Comparison of ENCODE assay signal across 22 cellular contexts in genomic region chr1:147246044-147246690, GRCh38. TPM values are rescaled to one million over a fixed set of nuclear protein-coding genes. Genes with fewer than 3 reads are reported as not detected.
A peak's percentile ranks its signal among the peaks of the same experiment; 100 is the strongest.
DNase-seq lines count a peak whose midpoint lies in the region; ATAC-seq and TF ChIP-seq lines count a peak whose summit lies in the region.
"Had no signal": no experiment of that assay in that cellular context is flagged by ENCODE, and none has a peak within 500 bp of the region (broad histone marks: within the 10 kb centered on the region; RNA-seq: fewer than 3 reads in every experiment).

No MANE protein-coding gene starts in this region.

- H3K9me3 Mint-ChIP-seq in activated T-cell treated with anti-CD3 and anti-CD28 coated beads, Interleukin-2, amount 50 U/mL, for 72 hours, result no peaks in the 10 kb centered on the region
- no peaks in the 10 kb centered on the region for H3K9me3 Mint-ChIP-seq in activated T-helper 17 cell treated with anti-CD3 and anti-CD28 coated beads, Interleukin-2, amount 50 U/mL, for 72 hours
- H3K9me3 Mint-ChIP-seq: activated naive CD4-positive, alpha-beta T cell treated with anti-CD3 and anti-CD28 coated beads, Interleukin-2, amount 50 U/mL, for 72 hours had no signal

- H3K9me3 ChIP-seq in esophagus squamous epithelium, result no peaks in the 10 kb centered on the region
- H3K9me3 ChIP-seq: lower lobe of right lung, sigmoid colon, uterus had no signal

- no peak for ATAC-seq in activated T-cell treated with anti-CD3 and anti-CD28 coated beads, Interleukin-2, amount 50 U/mL, for 72 hours (replicated peaks in 1 of 2)
- ATAC-seq in activated T-helper 17 cell treated with anti-CD3 and anti-CD28 coated beads, Interleukin-2, amount 50 U/mL, for 72 hours (replicated peaks), result peak; percentile 2
- no peak for ATAC-seq in GM21423 (IDR thresholded peaks at IDR 0.05; ENCODE audit: unreplicated experiment)
- ATAC-seq: activated naive CD4-positive, alpha-beta T cell treated with anti-CD3 and anti-CD28 coated beads, Interleukin-2, amount 50 U/mL, for 72 hours; lower lobe of right lung had no signal

- peak overlapping the region in 1 of 2 donors; percentile 33 for H3K4me3 Mint-ChIP-seq in activated T-cell treated with anti-CD3 and anti-CD28 coated beads, Interleukin-2, amount 50 U/mL, for 72 hours
- H3K4me3 Mint-ChIP-seq in activated T-helper 17 cell treated with anti-CD3 and anti-CD28 coated beads, Interleukin-2, amount 50 U/mL, for 72 hours, result peak overlapping the region; percentile 92

- H3K4me1 ChIP-seq in esophagus squamous epithelium, result peaks cover 0 to 30% (median 13%) of the 10 kb centered on the region in 3 donors
- H3K4me1 ChIP-seq: uterus had no signal

- WGBS in esophagus squamous epithelium, 2 donors, result 52 to 55% methylated on average over 2 of the region's 2 CpGs

- H3K27me3 ChIP-seq in esophagus squamous epithelium, result no peaks in the 10 kb centered on the region
- H3K27me3 ChIP-seq: BLaER1, sigmoid colon, uterus had no signal

- peaks cover 0 to 5% of the 10 kb centered on the region in 2 donors for H3K36me3 Mint-ChIP-seq in activated T-cell treated with anti-CD3 and anti-CD28 coated beads, Interleukin-2, amount 50 U/mL, for 72 hours (ENCODE audit: insufficient read depth in 2 of 2)
- peaks cover 15% of the 10 kb centered on the region for H3K36me3 Mint-ChIP-seq in activated T-helper 17 cell treated with anti-CD3 and anti-CD28 coated beads, Interleukin-2, amount 50 U/mL, for 72 hours (ENCODE audit: low read depth)

- no peak for TF ChIP-seq CTCF in NB4 (IDR thresholded peaks at IDR 0.05; ENCODE audit: low read depth, low read length)
- TF ChIP-seq CTCF in esophagus squamous epithelium (IDR thresholded peaks at IDR 0.05), result no peak

- intact Hi-C loops in esophagus squamous epithelium (cut with DNase I), result no loop called here

- no peaks in the 10 kb centered on the region for H3K36me3 ChIP-seq in esophagus squamous epithelium
- H3K36me3 ChIP-seq: lower lobe of right lung, sigmoid colon, uterus had no signal

- DNase-seq in activated T-cell treated with anti-CD3 and anti-CD28 coated beads, Interleukin-2, amount 50 U/mL, for 72 hours, result no peak
- DNase-seq in activated T-cell treated with anti-CD3 and anti-CD28 coated beads, Interleukin-2, amount 50 U/mL, for 1 hour, result no peak
- DNase-seq in NB4 (ENCODE audit: low read depth), result no peak
- DNase-seq in iris pigment epithelial cell (ENCODE audit: low read depth), result peak; percentile 18
- no peak for DNase-seq in esophagus squamous epithelium (lab: John Stamatoyannopoulos, UW)
- DNase-seq in NCI-H526 (lab: John Stamatoyannopoulos, UW), result no peak
- DNase-seq: activated CD4-positive, alpha-beta T cell treated with anti-CD3 and anti-CD28 coated beads, Interleukin-2, amount 50 U/mL, for 1 hour; cerebellar nuclear complex; kidney; lower lobe of right lung; NCI-H187 treated with DMSO at 0.1 percent for 48 hours; NCI-H82; PC-9; SHP77 treated with DMSO at 0.1 percent for 48 hours; sigmoid colon; stimulated activated CD8-positive, alpha-beta memory T cell treated with anti-CD3 and anti-CD28 coated beads, Interleukin-4, amount 100 ng/mL, for 48 hours; uterus had no signal

- H3K27me3 Mint-ChIP-seq in activated T-cell treated with anti-CD3 and anti-CD28 coated beads, Interleukin-2, amount 50 U/mL, for 72 hours (ENCODE audit: low read depth), result no peaks in the 10 kb centered on the region
- no peaks in the 10 kb centered on the region for H3K27me3 Mint-ChIP-seq in activated T-helper 17 cell treated with anti-CD3 and anti-CD28 coated beads, Interleukin-2, amount 50 U/mL, for 72 hours

- TF ChIP-seq POLR2A in NB4 (IDR thresholded peaks at IDR 0.05; ENCODE audit: extremely low read depth, insufficient read length) (no peak), esophagus squamous epithelium (IDR thresholded peaks at IDR 0.05) (no peak)

- H3K4me1 Mint-ChIP-seq in activated T-cell treated with anti-CD3 and anti-CD28 coated beads, Interleukin-2, amount 50 U/mL, for 72 hours (ENCODE audit: low read depth), result peaks cover 56% of the 10 kb centered on the region
- H3K4me1 Mint-ChIP-seq in activated T-helper 17 cell treated with anti-CD3 and anti-CD28 coated beads, Interleukin-2, amount 50 U/mL, for 72 hours, result peaks cover 30% of the 10 kb centered on the region

- H3K27ac ChIP-seq in esophagus squamous epithelium, result no peak overlapping the region
- H3K27ac ChIP-seq: BLaER1, KMS-11, lower lobe of right lung, PC-9, sigmoid colon, uterus had no signal

- H3K27ac Mint-ChIP-seq in activated T-cell treated with anti-CD3 and anti-CD28 coated beads, Interleukin-2, amount 50 U/mL, for 72 hours, result peak overlapping the region; percentile 16
- no peak overlapping the region for H3K27ac Mint-ChIP-seq in activated T-helper 17 cell treated with anti-CD3 and anti-CD28 coated beads, Interleukin-2, amount 50 U/mL, for 72 hours
- H3K27ac Mint-ChIP-seq: activated naive CD4-positive, alpha-beta T cell treated with anti-CD3 and anti-CD28 coated beads, Interleukin-2, amount 50 U/mL, for 72 hours had no signal

- H3K4me3 ChIP-seq in NB4 (ENCODE audit: low read depth, low read length), result peak overlapping the region; percentile 19
- H3K4me3 ChIP-seq in esophagus squamous epithelium, result no peak overlapping the region
- H3K4me3 ChIP-seq: BLaER1, lower lobe of right lung, PC-9, sigmoid colon, uterus had no signal

RNA-seq across cellular contexts. Expression of gene CHD1L, which starts 3.7 kb away (rescaled TPM):
- total RNA-seq in activated T-cell treated with anti-CD3 and anti-CD28 coated beads, Interleukin-2, amount 50 U/mL, for 72 hours, result 10 to 100 TPM; 40.7 to 53.8 TPM
- total RNA-seq in activated T-helper 17 cell treated with anti-CD3 and anti-CD28 coated beads, Interleukin-2, amount 50 U/mL, for 72 hours, result 10 to 100 TPM; 56.6 to 76.1 TPM
- 10 to 100 TPM in 3 of 4 donors, 1 to 10 TPM in 1; 6.7 to 24.2 (median 18.4) TPM for total RNA-seq in esophagus squamous epithelium

RNA-seq across cellular contexts. Expression of gene FMO5, which starts 21.0 kb away (rescaled TPM):
- under 1 TPM; 0.46 to 0.82 TPM for total RNA-seq in activated T-cell treated with anti-CD3 and anti-CD28 coated beads, Interleukin-2, amount 50 U/mL, for 72 hours
- total RNA-seq in activated T-helper 17 cell treated with anti-CD3 and anti-CD28 coated beads, Interleukin-2, amount 50 U/mL, for 72 hours, result under 1 TPM; 0.61 to 0.97 TPM
- total RNA-seq in esophagus squamous epithelium, result 1 to 10 TPM in 2 of 4 donors, under 1 TPM in 2; 0.38 to 2.3 (median 0.77) TPM
